Comparison of ENCODE assay signal across 8 cellular contexts in the genomic region with DNA sequence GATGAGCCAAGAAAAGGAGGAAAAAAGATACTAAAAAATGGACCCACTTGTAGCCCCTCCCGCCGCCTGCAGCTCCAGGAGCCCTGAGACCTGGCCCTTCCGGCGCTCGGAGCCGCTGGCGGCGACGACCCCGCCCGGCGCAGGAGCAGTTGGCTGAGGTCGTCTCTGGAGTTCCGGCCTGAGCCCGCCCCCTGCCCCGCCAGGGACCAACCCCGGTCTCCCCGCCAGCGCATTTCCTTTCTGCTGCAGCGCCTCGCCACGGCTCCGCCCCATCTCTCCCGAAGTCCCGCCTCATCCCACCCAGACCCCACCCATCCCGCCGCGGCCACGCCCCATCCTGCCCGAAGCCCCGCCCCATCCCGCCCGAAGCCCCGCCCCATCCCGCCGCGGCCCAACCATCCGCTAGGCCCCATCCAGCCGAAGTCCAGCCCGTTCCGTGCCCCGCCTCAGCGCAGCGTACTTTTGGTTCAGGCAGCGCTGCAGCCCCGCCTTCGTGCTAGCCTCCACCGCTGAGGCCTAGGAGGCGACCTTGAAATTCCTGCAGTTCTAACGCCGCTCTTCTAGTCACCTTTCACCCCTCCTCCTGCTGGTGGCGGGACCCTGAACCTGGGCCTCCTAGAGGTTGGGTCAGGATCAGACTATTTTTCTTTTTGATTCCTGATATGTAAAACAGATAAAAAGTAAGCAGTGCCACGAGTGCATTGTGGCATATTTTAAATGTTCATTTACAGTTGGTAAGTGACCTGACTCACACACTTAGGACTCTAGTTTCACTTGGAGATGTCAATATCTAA. TPM values are rescaled to one million over a fixed set of nuclear protein-coding genes. Genes with fewer than 3 reads are reported as not detected.
A peak's percentile ranks its signal among the peaks of the same experiment; 100 is the strongest.
DNase-seq lines count a peak whose midpoint lies in the region; ATAC-seq and TF ChIP-seq lines count a peak whose summit lies in the region.

A gene with protein sequence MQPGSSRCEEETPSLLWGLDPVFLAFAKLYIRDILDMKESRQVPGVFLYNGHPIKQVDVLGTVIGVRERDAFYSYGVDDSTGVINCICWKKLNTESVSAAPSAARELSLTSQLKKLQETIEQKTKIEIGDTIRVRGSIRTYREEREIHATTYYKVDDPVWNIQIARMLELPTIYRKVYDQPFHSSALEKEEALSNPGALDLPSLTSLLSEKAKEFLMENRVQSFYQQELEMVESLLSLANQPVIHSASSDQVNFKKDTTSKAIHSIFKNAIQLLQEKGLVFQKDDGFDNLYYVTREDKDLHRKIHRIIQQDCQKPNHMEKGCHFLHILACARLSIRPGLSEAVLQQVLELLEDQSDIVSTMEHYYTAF (minus strand): TSS at position 132 of the 794 bp plus-strand sequence. CDS start 590 bp downstream, outside the sequence.

- H3K27me3 ChIP-seq in gastroesophageal sphincter: no peaks in the 10 kb centered on the region

- peak; percentile 99 for ATAC-seq in gastroesophageal sphincter

- 2% methylated on average over 8 of the region's 53 CpGs; no CpG with 5 or more reads in 1 of the 2 donors for WGBS in gastroesophageal sphincter (ENCODE audit: low coverage in 1 of 2), 2 donors

- in situ Hi-C loops in SK-MEL-5 (cut with HindIII; ENCODE audit: low pct_unique_long_range_greater_than_20kb, low sequenced_read_pairs): loop anchor here (10.0 kb wide), 1 partner anchor 87 kb away; no protein-coding TSS in a partner anchor

- H3K4me3 Mint-ChIP-seq in activated naive CD4-positive, alpha-beta T cell treated with anti-CD3 and anti-CD28 coated beads for 36 hours: peak within 1 kb of the TSS; percentile 89

- no peak for TF ChIP-seq EP300 in gastroesophageal sphincter (IDR thresholded peaks at IDR 0.05)

- peak; percentile 89 to 93 for TF ChIP-seq POLR2A in gastroesophageal sphincter (IDR thresholded peaks at IDR 0.05)

- POLR2A ChIA-PET in HEK293T (lab: Yijun Ruan, JAX): interaction anchor here (1.0 to 2.1 kb wide), 6 partner anchors 8 to 204 kb away, joined by 3 to 6 read pairs (median 4); a partner anchor contains a TSS

- intact Hi-C loops in activated naive CD4-positive, alpha-beta T cell treated with anti-CD3 and anti-CD28 coated beads for 36 hours (cut with micrococcal nuclease): loop anchor here (1.0 to 5.0 kb wide), 9 partner anchors 10 to 549 kb away; a partner anchor contains a TSS

- peaks cover 0 to 33% (median 13%) of the 10 kb centered on the region in 3 donors for H3K4me1 ChIP-seq in gastroesophageal sphincter

- peaks cover 29% of the 10 kb centered on the region for H3K4me1 Mint-ChIP-seq in activated naive CD4-positive, alpha-beta T cell treated with anti-CD3 and anti-CD28 coated beads for 36 hours (ENCODE audit: low read depth)

- CTCF ChIA-PET in HEK293T (lab: Yijun Ruan, JAX): no interaction called here
- CTCF ChIA-PET in activated naive CD4-positive, alpha-beta T cell treated with anti-CD3 and anti-CD28 coated beads for 36 hours (lab: Charles Lee): interaction anchor here (1.0 to 3.5 kb wide), 3 partner anchors 8 to 30 kb away, joined by 4 to 13 read pairs (median 5); no protein-coding TSS in a partner anchor

- peaks cover 8% of the 10 kb centered on the region for H3K9me3 Mint-ChIP-seq in activated naive CD4-positive, alpha-beta T cell treated with anti-CD3 and anti-CD28 coated beads for 36 hours

- H3K27me3 Mint-ChIP-seq in activated naive CD4-positive, alpha-beta T cell treated with anti-CD3 and anti-CD28 coated beads for 36 hours (ENCODE audit: low read depth): no peaks in the 10 kb centered on the region

- no peaks in the 10 kb centered on the region for H3K9me3 ChIP-seq in gastroesophageal sphincter

- TF ChIP-seq CTCF in gastroesophageal sphincter (IDR thresholded peaks at IDR 0.05): peak in 2 of 4 experiments; percentile 25 to 37

- H3K27ac Mint-ChIP-seq in activated naive CD4-positive, alpha-beta T cell treated with anti-CD3 and anti-CD28 coated beads for 36 hours: peak within 1 kb of the TSS; percentile 94

- H3K4me3 ChIP-seq in gastroesophageal sphincter: peak within 1 kb of the TSS; percentile 71 to 78

- DNase-seq in GM03348 (ENCODE audit: low spot score) (peak; percentile 98), HEK293T (ENCODE audit: extremely low spot score) (peak; percentile 99), MV-4-11 (lab: John Stamatoyannopoulos, UW) (peak; percentile 93), SK-MEL-5 (ENCODE audit: low read depth, low spot score) (peak; percentile 92), non-pigmented ciliary epithelial cell (ENCODE audit: low read depth) (peak; percentile 78), superior temporal gyrus (ENCODE audit: extremely low spot score) (peak; percentile 94)
- peak; percentile 98 for DNase-seq in activated naive CD4-positive, alpha-beta T cell treated with anti-CD3 and anti-CD28 coated beads for 36 hours

- H3K36me3 Mint-ChIP-seq in activated naive CD4-positive, alpha-beta T cell treated with anti-CD3 and anti-CD28 coated beads for 36 hours (ENCODE audit: low read depth): peaks cover 19% of the 10 kb centered on the region

- H3K27ac ChIP-seq in gastroesophageal sphincter: peak within 1 kb of the TSS; percentile 93 to 98 (median 94)

- peaks cover 0 to 1% of the 10 kb centered on the region in 2 donors for H3K36me3 ChIP-seq in gastroesophageal sphincter

TF ChIP-seq in HEK293T, 16 proteins besides CTCF, POLR2A, EP300 and RAD21:
- TF ChIP-seq ZNF384 (IDR thresholded peaks at IDR 0.05) (no peak), TARDBP (IDR thresholded peaks at IDR 0.05) (no peak), SP1 (IDR thresholded peaks at IDR 0.05) (no peak), FOXK2 (IDR thresholded peaks at IDR 0.05) (no peak), CTBP1 (IDR thresholded peaks at IDR 0.05; ENCODE audit: borderline replicate concordance) (no peak), LEF1 (IDR thresholded peaks at IDR 0.05; ENCODE audit: borderline replicate concordance) (no peak), FOXA1 (IDR thresholded peaks at IDR 0.05) (no peak), BHLHE40 (IDR thresholded peaks at IDR 0.05; ENCODE audit: borderline replicate concordance) (no peak), NFRKB (IDR thresholded peaks at IDR 0.05) (no peak), HDGF (IDR thresholded peaks at IDR 0.05; ENCODE audit: borderline replicate concordance) (0 out of 2 replicates have a peak, but pooled peaks have one; percentile 68), ARNT (IDR thresholded peaks at IDR 0.05) (no peak), L3MBTL2 (conservative IDR thresholded peaks at IDR 0.05) (peak; percentile 55), ELF4 (IDR thresholded peaks at IDR 0.05) (peak; percentile 63), SUZ12 (IDR thresholded peaks at IDR 0.05) (no peak), FOXM1 (IDR thresholded peaks at IDR 0.05; ENCODE audit: borderline replicate concordance) (no peak)
- TF ChIP-seq, protein P1, sequence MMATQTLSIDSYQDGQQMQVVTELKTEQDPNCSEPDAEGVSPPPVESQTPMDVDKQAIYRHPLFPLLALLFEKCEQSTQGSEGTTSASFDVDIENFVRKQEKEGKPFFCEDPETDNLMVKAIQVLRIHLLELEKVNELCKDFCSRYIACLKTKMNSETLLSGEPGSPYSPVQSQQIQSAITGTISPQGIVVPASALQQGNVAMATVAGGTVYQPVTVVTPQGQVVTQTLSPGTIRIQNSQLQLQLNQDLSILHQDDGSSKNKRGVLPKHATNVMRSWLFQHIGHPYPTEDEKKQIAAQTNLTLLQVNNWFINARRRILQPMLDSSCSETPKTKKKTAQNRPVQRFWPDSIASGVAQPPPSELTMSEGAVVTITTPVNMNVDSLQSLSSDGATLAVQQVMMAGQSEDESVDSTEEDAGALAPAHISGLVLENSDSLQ (IDR thresholded peaks at IDR 0.05): no peak

RNA-seq across cellular contexts. Expression of the gene that starts here (rescaled TPM):
- 20.4 and 23.6 TPM in 2 replicates for total RNA-seq in SK-MEL-5 (2014; rRNA removed; shearing (Covaris generic))
- polyA plus RNA-seq in SK-MEL-5 (2015; cell fraction: cytosol; rRNA removed): 13.5 and 13.8 TPM in 2 replicates
- polyA plus RNA-seq in SK-MEL-5 (2015; cell fraction: nucleus; rRNA removed): 6.7 and 8.0 TPM in 2 replicates
- total RNA-seq in activated naive CD4-positive, alpha-beta T cell treated with anti-CD3 and anti-CD28 coated beads for 36 hours: 10 to 100 TPM; 53.3 to 54.8 TPM
- total RNA-seq in gastroesophageal sphincter: 10 to 100 TPM; 17.1 to 31.6 (median 29.6) TPM

Comparison
In these comparisons a context has a peak if more than half of its experiments do, and no peak if none do; other contexts are left out.
1. Peak in every context shown above with its lines: DNase-seq, ATAC-seq, H3K4me3 ChIP-seq and H3K27ac ChIP-seq.